In genomic region chr5:71589903-71590302, GRCh38 we compare ENCODE assay signal across 15 cellular contexts. TPM values are rescaled to one million over a fixed set of nuclear protein-coding genes. Genes with fewer than 3 reads are reported as not detected.
DNase-seq lines count a peak whose midpoint lies in the region; ATAC-seq and TF ChIP-seq lines count a peak whose summit lies in the region.
"Had no signal": no experiment of that assay in that cellular context is flagged by ENCODE, and none has a peak within 500 bp of the region (broad histone marks: within the 10 kb centered on the region; RNA-seq: fewer than 3 reads in every experiment).

No MANE protein-coding gene starts in this region.

- no peaks in the 10 kb centered on the region for H3K27me3 ChIP-seq in gastrocnemius medialis
- no peaks in the 10 kb centered on the region for H3K27me3 ChIP-seq in colonic mucosa

- H3K4me1 Mint-ChIP-seq in activated T-cell treated with anti-CD3 and anti-CD28 coated beads, Interleukin-2, amount 50 U/mL, for 72 hours (ENCODE audit: low read depth), result peaks cover 40% of the 10 kb centered on the region
- H3K4me1 Mint-ChIP-seq in T-helper 1 cell treated with Interleukin-12 subunit alpha and Interleukin-12 subunit beta and Interleukin-4 antibody, amounts not matched to agents 30 μg/mL and 1 μg/mL, for 36 hours (ENCODE audit: low read depth), result peaks cover 34% of the 10 kb centered on the region
- H3K4me1 Mint-ChIP-seq in nephron, result peaks cover 14% of the 10 kb centered on the region

- H3K27ac ChIP-seq in gastrocnemius medialis, result no peak overlapping the region
- H3K27ac ChIP-seq in colonic mucosa, result no peak overlapping the region

- no peak overlapping the region for H3K9ac ChIP-seq in colonic mucosa (ENCODE audit: low read depth in 2 of 2, low read length in 2 of 2)

- intact Hi-C loops in gastrocnemius medialis (cut with DNase I; ENCODE audit: low total_unique reads), result no loop called here
- intact Hi-C loops in colonic mucosa (cut with DNase I), result no loop called here

- TF ChIP-seq POLR2A in gastrocnemius medialis (IDR thresholded peaks at IDR 0.05), result no peak

- peak overlapping the region; percentile 4 for H3K27ac Mint-ChIP-seq in activated T-cell treated with anti-CD3 and anti-CD28 coated beads, Interleukin-2, amount 50 U/mL, for 72 hours
- no peak overlapping the region for H3K27ac Mint-ChIP-seq in T-helper 1 cell treated with Interleukin-12 subunit alpha and Interleukin-12 subunit beta and Interleukin-4 antibody, amounts not matched to agents 30 μg/mL and 1 μg/mL, for 36 hours
- H3K27ac Mint-ChIP-seq in nephron, result no peak overlapping the region

- H3K9me3 ChIP-seq in gastrocnemius medialis (no peaks in the 10 kb centered on the region), colonic mucosa (no peaks in the 10 kb centered on the region)

- H3K36me3 ChIP-seq in gastrocnemius medialis (peaks cover 0 to 6% of the 10 kb centered on the region in 2 donors), colonic mucosa (no peaks in the 10 kb centered on the region)

- ATAC-seq in activated T-cell treated with anti-CD3 and anti-CD28 coated beads, Interleukin-2, amount 50 U/mL, for 72 hours (replicated peaks in 1 of 2), result peak; percentile 28 to 35
- no peak for ATAC-seq in gastrocnemius medialis

- peaks cover 3 to 6% of the 10 kb centered on the region in 2 donors for H3K36me3 Mint-ChIP-seq in activated T-cell treated with anti-CD3 and anti-CD28 coated beads, Interleukin-2, amount 50 U/mL, for 72 hours (ENCODE audit: insufficient read depth in 2 of 2)
- H3K36me3 Mint-ChIP-seq in T-helper 1 cell treated with Interleukin-12 subunit alpha and Interleukin-12 subunit beta and Interleukin-4 antibody, amounts not matched to agents 30 μg/mL and 1 μg/mL, for 36 hours (ENCODE audit: low read depth), result peaks cover 17% of the 10 kb centered on the region
- H3K36me3 Mint-ChIP-seq in nephron (ENCODE audit: low read depth), result peaks cover 14% of the 10 kb centered on the region

- no peaks in the 10 kb centered on the region for H3K9me3 Mint-ChIP-seq in activated T-cell treated with anti-CD3 and anti-CD28 coated beads, Interleukin-2, amount 50 U/mL, for 72 hours
- no peaks in the 10 kb centered on the region for H3K9me3 Mint-ChIP-seq in T-helper 1 cell treated with Interleukin-12 subunit alpha and Interleukin-12 subunit beta and Interleukin-4 antibody, amounts not matched to agents 30 μg/mL and 1 μg/mL, for 36 hours
- no peaks in the 10 kb centered on the region for H3K9me3 Mint-ChIP-seq in nephron
- H3K9me3 Mint-ChIP-seq: activated T-cell treated with anti-CD3 and anti-CD28 coated beads, Interleukin-2, amount 50 U/mL, for 4 hours had no signal

- peak overlapping the region; percentile 87 to 93 for H3K4me3 Mint-ChIP-seq in activated T-cell treated with anti-CD3 and anti-CD28 coated beads, Interleukin-2, amount 50 U/mL, for 72 hours
- H3K4me3 Mint-ChIP-seq in T-helper 1 cell treated with Interleukin-12 subunit alpha and Interleukin-12 subunit beta and Interleukin-4 antibody, amounts not matched to agents 30 μg/mL and 1 μg/mL, for 36 hours, result peak overlapping the region; percentile 15
- H3K4me3 Mint-ChIP-seq in nephron, result peak overlapping the region in 2 of 3 experiments; percentile 67 to 89

- in situ Hi-C loops in gastrocnemius medialis (cut with MboI; ENCODE audit: low sequenced_read_pairs in 4 of 4), result loop anchor here in 1 of 4 donors (10.0 kb wide), 1 partner anchor 715 kb away; no protein-coding TSS in a partner anchor

- DNase-seq in activated T-cell treated with anti-CD3 and anti-CD28 coated beads, Interleukin-2, amount 50 U/mL, for 72 hours, result peak; percentile 23 to 34
- DNase-seq in activated T-cell treated with anti-CD3 and anti-CD28 coated beads, Interleukin-2, amount 50 U/mL, for 1 hour, result no peak
- DNase-seq in GM19238 (ENCODE audit: insufficient read length, low spot score) (peak; percentile 18), gastrocnemius medialis (no peak), colonic mucosa (no peak)
- DNase-seq in stimulated activated CD4-positive, alpha-beta T cell treated with anti-CD3 and anti-CD28 coated beads, Interleukin-4, amount 100 ng/mL, for 4 hours, result no peak
- DNase-seq: activated T-cell treated with anti-CD3 and anti-CD28 coated beads, Interleukin-2, amount 50 U/mL, for 4 hours; anterior cingulate cortex; COR-L47; midbrain; NCI-H1048; NCI-H774; occipital lobe had no signal

- H3K27me3 Mint-ChIP-seq in activated T-cell treated with anti-CD3 and anti-CD28 coated beads, Interleukin-2, amount 50 U/mL, for 72 hours (ENCODE audit: low read depth), result no peaks in the 10 kb centered on the region
- no peaks in the 10 kb centered on the region for H3K27me3 Mint-ChIP-seq in T-helper 1 cell treated with Interleukin-12 subunit alpha and Interleukin-12 subunit beta and Interleukin-4 antibody, amounts not matched to agents 30 μg/mL and 1 μg/mL, for 36 hours (ENCODE audit: low read depth)
- no peaks in the 10 kb centered on the region for H3K27me3 Mint-ChIP-seq in nephron (ENCODE audit: low read depth)

- TF ChIP-seq CTCF in nephron (IDR thresholded peaks at IDR 0.05; ENCODE audit: unreplicated experiment in 3 of 3) (no peak), gastrocnemius medialis (IDR thresholded peaks at IDR 0.05 in 4 of 5, conservative IDR thresholded peaks at IDR 0.05 in 1 of 5) (no peak), colonic mucosa (IDR thresholded peaks at IDR 0.05) (no peak)

- H3K4me3 ChIP-seq in gastrocnemius medialis, result no peak overlapping the region
- no peak overlapping the region for H3K4me3 ChIP-seq in colonic mucosa

- H3K4me1 ChIP-seq in gastrocnemius medialis (peaks cover 13 to 21% of the 10 kb centered on the region in 2 donors), colonic mucosa (peaks cover 4% of the 10 kb centered on the region)

RNA-seq across cellular contexts. Expression of gene MCCC2, which starts 2.8 kb away (rescaled TPM):
- 10 to 100 TPM; 49.6 to 51.3 TPM for total RNA-seq in activated T-cell treated with anti-CD3 and anti-CD28 coated beads, Interleukin-2, amount 50 U/mL, for 72 hours
- total RNA-seq in gastrocnemius medialis, result 10 to 100 TPM; 41.4 to 51.4 (median 46.9) TPM
- 10 to 100 TPM; 56.8 to 68.7 TPM for total RNA-seq in colonic mucosa

Comparison
In these comparisons a context has a peak if more than half of its experiments do, and no peak if none do; other contexts are left out.
1. DNase-seq: peak in activated T-cell treated with anti-CD3 and anti-CD28 coated beads, Interleukin-2, amount 50 U/mL, for 72 hours (2 of 2) and GM19238 (single experiment); none in activated T-cell treated with anti-CD3 and anti-CD28 coated beads, Interleukin-2, amount 50 U/mL, for 1 hour (single experiment), stimulated activated CD4-positive, alpha-beta T cell treated with anti-CD3 and anti-CD28 coated beads, Interleukin-4, amount 100 ng/mL, for 4 hours (0 of 2), gastrocnemius medialis (0 of 2) and colonic mucosa (single experiment).
2. ATAC-seq: peak in activated T-cell treated with anti-CD3 and anti-CD28 coated beads, Interleukin-2, amount 50 U/mL, for 72 hours (2 of 2); none in gastrocnemius medialis (0 of 2).
3. H3K4me3 Mint-ChIP-seq: peak in every context shown above with its lines; median percentile 90 in activated T-cell treated with anti-CD3 and anti-CD28 coated beads, Interleukin-2, amount 50 U/mL, for 72 hours; 78 in nephron; 15 in T-helper 1 cell treated with Interleukin-12 subunit alpha and Interleukin-12 subunit beta and Interleukin-4 antibody, amounts not matched to agents 30 μg/mL and 1 μg/mL, for 36 hours.